8 cellular contexts compared by ENCODE assay signal in genomic region chr11:64304316-64305072, GRCh38. TPM values are rescaled to one million over a fixed set of nuclear protein-coding genes. Genes with fewer than 3 reads are reported as not detected.
DNase-seq lines count a peak whose midpoint lies in the region; ATAC-seq and TF ChIP-seq lines count a peak whose summit lies in the region.

No MANE protein-coding gene starts in this region.

- DNase-seq in Caco-2 (peak; percentile 93 to 95), NT2/D1 (ENCODE audit: low read depth, low spot score) (peak; percentile 95), endodermal cell (peak; percentile 99)
- peak; percentile 82 for DNase-seq in activated CD8-positive, alpha-beta memory T cell treated with anti-CD3 and anti-CD28 coated beads, Interleukin-2, amount 50 U/mL, for 1 hour (ENCODE audit: extremely low read depth)
- DNase-seq in stimulated activated CD8-positive, alpha-beta memory T cell treated with anti-CD3 and anti-CD28 coated beads, Interleukin-15, amount 100 ng/mL, for 4 hours (ENCODE audit: low read depth in 2 of 2): peak; percentile 74 to 81

- no peaks in the 10 kb centered on the region for H3K9me3 ChIP-seq in Caco-2
- no peaks in the 10 kb centered on the region for H3K9me3 ChIP-seq in HUES48 (ENCODE audit: control insufficient read depth, insufficient read depth, low read length)
- no peaks in the 10 kb centered on the region for H3K9me3 ChIP-seq in NT2/D1 (ENCODE audit: insufficient read depth, low read length)
- no peaks in the 10 kb centered on the region for H3K9me3 ChIP-seq in endodermal cell (ENCODE audit: control insufficient read depth, low read length)
- H3K9me3 ChIP-seq in mesodermal cell (ENCODE audit: control insufficient read depth, low read length): no peaks in the 10 kb centered on the region

- H3K27ac ChIP-seq in HUES48 (ENCODE audit: low read depth, low read length): peak overlapping the region; percentile 100
- peak overlapping the region; percentile 64 for H3K27ac ChIP-seq in endodermal cell (ENCODE audit: low read depth, low read length)
- peak overlapping the region; percentile 91 for H3K27ac ChIP-seq in mesodermal cell (ENCODE audit: low read depth, low read length, severe bottlenecking)

- BruUV-seq in Caco-2 (replicated peaks; lab: Mats Ljungman, UMichigan): TSS peak; percentile 98

- intact Hi-C loops in Caco-2 (cut with micrococcal nuclease; ENCODE audit: unreplicated experiment): loop anchor here (1.0 to 2.0 kb wide), 5 partner anchors 13 to 64 kb away; partner anchors contain the start of genes BAD, FKBP2, GPR137 and PLCB3

- H3K4me3 Mint-ChIP-seq in Caco-2 (ENCODE audit: unreplicated experiment) (peak overlapping the region; percentile 97), endodermal cell (peak overlapping the region; percentile 90)

- H3K4me1 Mint-ChIP-seq in Caco-2 (ENCODE audit: low read depth, unreplicated experiment) (peaks cover 9% of the 10 kb centered on the region), endodermal cell (peaks cover 8% of the 10 kb centered on the region)

- peak overlapping the region; percentile 99 for H3K27ac Mint-ChIP-seq in Caco-2 (ENCODE audit: unreplicated experiment)
- H3K27ac Mint-ChIP-seq in endodermal cell: peak overlapping the region; percentile 97

- peaks cover 44% of the 10 kb centered on the region for H3K36me3 Mint-ChIP-seq in Caco-2 (ENCODE audit: insufficient read depth, unreplicated experiment)
- H3K36me3 Mint-ChIP-seq in endodermal cell (ENCODE audit: low read depth): peaks cover 8% of the 10 kb centered on the region

- H3K4me3 ChIP-seq in Caco-2 (ENCODE audit: low read depth, low read length) (peak overlapping the region; percentile 65), HUES48 (ENCODE audit: low read depth, low read length) (peak overlapping the region; percentile 67), NT2/D1 (ENCODE audit: insufficient read length, low read depth) (peak overlapping the region; percentile 75), endodermal cell (ENCODE audit: low read length) (peak overlapping the region; percentile 88), mesodermal cell (ENCODE audit: extremely low read depth, insufficient read depth, low read length, poor library complexity, severe bottlenecking) (peak overlapping the region; percentile 57)

- 1% methylated on average over 32 to 46 of the region's 46 CpGs for WGBS in endodermal cell (ENCODE audit: insufficient coverage in 1 of 2, insufficient read length in 1 of 2), 2 experiments
- WGBS in mesodermal cell (ENCODE audit: insufficient coverage in 2 of 2), 2 experiments: 1% methylated on average over 36 to 38 of the region's 46 CpGs

- H3K9me3 Mint-ChIP-seq in Caco-2 (ENCODE audit: unreplicated experiment) (no peaks in the 10 kb centered on the region), endodermal cell (no peaks in the 10 kb centered on the region)

- CTCF ChIA-PET in Caco-2 (lab: Charles Lee): interaction anchor here (0.5 to 5.8 kb wide), 25 partner anchors 8 to 805 kb away, joined by 3 to 61 read pairs (median 5); partner anchors contain the start of genes BAD, FKBP2, GPR137 and NUDT22

- H3K4me1 ChIP-seq in Caco-2 (peaks cover 28% of the 10 kb centered on the region), HUES48 (ENCODE audit: control insufficient read depth, insufficient read depth, low read length) (peaks cover 14% of the 10 kb centered on the region; the same call in 1 of the 2 replicates), NT2/D1 (ENCODE audit: insufficient read depth, insufficient read length) (peaks cover 27% of the 10 kb centered on the region), endodermal cell (ENCODE audit: control insufficient read depth, insufficient read depth, low read length) (no peaks in the 10 kb centered on the region), mesodermal cell (ENCODE audit: control insufficient read depth, insufficient read depth, low read length, poor library complexity, severe bottlenecking) (peaks cover 22% of the 10 kb centered on the region)

- peak; percentile 14 for ATAC-seq in GM21360 (IDR thresholded peaks at IDR 0.05; ENCODE audit: unreplicated experiment)

- H3K27me3 ChIP-seq in Caco-2 (replicated peaks; ENCODE audit: control insufficient read depth, insufficient read depth, low read length) (no peaks in the 10 kb centered on the region), HUES48 (ENCODE audit: control insufficient read depth, insufficient read depth, low read length) (peaks cover 24% of the 10 kb centered on the region), NT2/D1 (ENCODE audit: insufficient read depth, insufficient read length) (peaks cover 22% of the 10 kb centered on the region), endodermal cell (ENCODE audit: control insufficient read depth, insufficient read depth, low read length, poor library complexity, severe bottlenecking) (peaks cover 32% of the 10 kb centered on the region)

- H3K27me3 Mint-ChIP-seq in Caco-2 (ENCODE audit: insufficient read depth, unreplicated experiment) (no peaks in the 10 kb centered on the region), endodermal cell (ENCODE audit: insufficient read depth) (peaks cover 30% of the 10 kb centered on the region)

- H3K36me3 ChIP-seq in Caco-2 (ENCODE audit: control insufficient read depth, insufficient read depth, low read length): peaks cover 3% of the 10 kb centered on the region; the same call in 1 of the 2 replicates
- H3K36me3 ChIP-seq in HUES48 (ENCODE audit: control insufficient read depth, insufficient read depth, low read length): peaks cover 9% of the 10 kb centered on the region
- peaks cover 10% of the 10 kb centered on the region for H3K36me3 ChIP-seq in NT2/D1 (ENCODE audit: insufficient read depth, insufficient read length, low read length)
- peaks cover 4% of the 10 kb centered on the region for H3K36me3 ChIP-seq in endodermal cell (ENCODE audit: control insufficient read depth, insufficient read depth, low read length)
- H3K36me3 ChIP-seq in mesodermal cell (ENCODE audit: control insufficient read depth, insufficient read depth, low read length): peaks cover 4% of the 10 kb centered on the region

- POLR2A ChIA-PET in Caco-2 (lab: Charles Lee): interaction anchor here (0.6 to 3.5 kb wide), 15 partner anchors 13 to 1639 kb away, joined by 3 to 86 read pairs (median 6); partner anchors contain the start of genes BAD, FKBP2, NUDT22 and PLCB3

- peak overlapping the region; percentile 87 for H3K9ac ChIP-seq in HUES48 (ENCODE audit: low read depth, low read length)
- peak overlapping the region; percentile 93 for H3K9ac ChIP-seq in NT2/D1 (ENCODE audit: insufficient read length, low read depth)
- H3K9ac ChIP-seq in endodermal cell (ENCODE audit: extremely low read depth, low read length, poor library complexity, severe bottlenecking): peak overlapping the region; percentile 67

- peak; percentile 87 to 97 for TF ChIP-seq CTCF in Caco-2 (IDR thresholded peaks at IDR 0.05; ENCODE audit: insufficient read depth in 1 of 2, low read depth in 1 of 2, low read length in 1 of 2, severe bottlenecking in 1 of 2, unreplicated experiment in 1 of 2)
- TF ChIP-seq CTCF in endodermal cell (conservative IDR thresholded peaks at IDR 0.05): peak; percentile 95

RNA-seq across cellular contexts. Expression of gene ESRRA, which starts 0.8 kb away (rescaled TPM):
- 66.9 and 71.7 TPM in 2 replicates for total RNA-seq in Caco-2 (2022)
- total RNA-seq in endodermal cell: 10 to 100 TPM; 22.8 to 34.5 TPM
- 20.0 TPM for polyA plus RNA-seq in endodermal cell (2013, experiment 1 of 2)
- 17.8 TPM for polyA plus RNA-seq in endodermal cell (2013, experiment 2 of 2)
- polyA plus RNA-seq in mesodermal cell (2013, experiment 1 of 2): 24.1 TPM
- polyA plus RNA-seq in mesodermal cell (2013, experiment 2 of 2): 17.7 TPM

RNA-seq across cellular contexts. Expression of gene CATSPERZ, which starts 4.3 kb away (rescaled TPM):
- 12.8 and 16.7 TPM in 2 replicates for total RNA-seq in Caco-2 (2022)
- total RNA-seq in endodermal cell: not detected
- not detected for polyA plus RNA-seq in endodermal cell (2013, experiment 1 of 2)
- not detected for polyA plus RNA-seq in endodermal cell (2013, experiment 2 of 2)
- 0.77 TPM for polyA plus RNA-seq in mesodermal cell (2013, experiment 1 of 2)
- not detected for polyA plus RNA-seq in mesodermal cell (2013, experiment 2 of 2)

RNA-seq across cellular contexts. Expression of gene TRMT112, which starts 12.9 kb away (rescaled TPM):
- total RNA-seq in Caco-2 (2022) (235 and 246 TPM in 2 replicates), endodermal cell (100 to 1,000 TPM; 265 to 352 TPM)
- 224 TPM for polyA plus RNA-seq in endodermal cell (2013, experiment 1 of 2)
- polyA plus RNA-seq in endodermal cell (2013, experiment 2 of 2): 197 TPM
- 176 TPM for polyA plus RNA-seq in mesodermal cell (2013, experiment 1 of 2)
- polyA plus RNA-seq in mesodermal cell (2013, experiment 2 of 2): 186 TPM

RNA-seq across cellular contexts. Expression of gene KCNK4, which starts 13.4 kb away (rescaled TPM):
- total RNA-seq in Caco-2 (2022) (not detected in 2 replicates), endodermal cell (not detected)
- not detected for polyA plus RNA-seq in endodermal cell (2013, experiment 1 of 2)
- polyA plus RNA-seq in endodermal cell (2013, experiment 2 of 2): not detected
- polyA plus RNA-seq in mesodermal cell (2013, experiment 1 of 2): not detected
- polyA plus RNA-seq in mesodermal cell (2013, experiment 2 of 2): not detected

RNA-seq across cellular contexts. Expression of gene PRDX5, which starts 13.4 kb away (rescaled TPM):
- total RNA-seq in Caco-2 (2022): 269 and 306 TPM in 2 replicates
- 100 to 1,000 TPM; 235 to 289 TPM for total RNA-seq in endodermal cell
- polyA plus RNA-seq in endodermal cell (2013, experiment 1 of 2): 188 TPM
- polyA plus RNA-seq in endodermal cell (2013, experiment 2 of 2): 181 TPM
- polyA plus RNA-seq in mesodermal cell (2013, experiment 1 of 2): 204 TPM
- 182 TPM for polyA plus RNA-seq in mesodermal cell (2013, experiment 2 of 2)

Comparison
In these comparisons a context has a peak if more than half of its experiments do, and no peak if none do; other contexts are left out.
1. Peak in every context shown above with its lines: DNase-seq, ATAC-seq, H3K4me3 ChIP-seq and H3K27ac ChIP-seq.
2. RNA of gene CATSPERZ, which starts 4.3 kb away (total RNA-seq): 12.8 to 16.7 TPM in Caco-2; not detected in endodermal cell; every median in the first group is over 10 times any median in the second.